In the genomic region with DNA sequence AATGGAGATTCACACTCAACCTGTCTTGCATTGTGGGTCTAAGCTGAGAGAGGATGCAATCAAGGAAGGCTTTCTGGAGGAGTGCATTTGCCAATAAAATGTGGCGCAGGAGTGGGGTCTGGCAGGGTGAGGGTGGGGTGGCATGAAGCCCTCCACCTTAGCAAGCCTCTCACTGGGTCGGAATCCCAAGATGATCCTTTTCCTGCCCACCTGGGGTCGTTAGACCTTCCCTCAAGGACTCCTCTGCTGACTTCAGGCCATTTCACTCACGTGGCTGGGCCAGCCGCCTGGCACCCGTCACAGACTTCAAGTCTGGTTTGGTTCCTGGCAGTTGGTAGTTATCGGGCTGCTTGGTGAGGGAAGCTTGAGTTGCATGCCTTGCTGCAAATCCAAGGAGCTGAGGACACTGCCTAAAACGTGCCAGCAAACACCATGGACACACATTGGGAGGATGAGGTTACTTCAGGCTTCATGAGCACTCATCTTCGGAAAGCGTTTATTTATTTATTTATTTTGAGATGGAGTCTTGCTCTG, we compare ENCODE assay signal across 15 cellular contexts. TPM values are rescaled to one million over a fixed set of nuclear protein-coding genes. Genes with fewer than 3 reads are reported as not detected.
A peak's percentile ranks its signal among the peaks of the same experiment; 100 is the strongest.
DNase-seq lines count a peak whose midpoint lies in the region; ATAC-seq, FAIRE-seq and TF ChIP-seq lines count a peak whose summit lies in the region.
"Had no signal": no experiment of that assay in that cellular context is flagged by ENCODE, and none has a peak within 500 bp of the region (broad histone marks: within the 10 kb centered on the region; RNA-seq: fewer than 3 reads in every experiment).

No MANE protein-coding gene starts in this region.

- H3K27ac Mint-ChIP-seq in activated naive CD4-positive, alpha-beta T cell treated with anti-CD3 and anti-CD28 coated beads, Interleukin-2, amount 10 ng/mL, durations not matched to agents 7 days and 5 days, result peak overlapping the region; percentile 62
- no peak overlapping the region for H3K27ac Mint-ChIP-seq in activated naive CD4-positive, alpha-beta T cell treated with anti-CD3 and anti-CD28 coated beads for 36 hours
- H3K27ac Mint-ChIP-seq in astrocyte (ENCODE audit: unreplicated experiment), result no peak overlapping the region
- H3K27ac Mint-ChIP-seq in stimulated activated effector memory CD8-positive, alpha-beta T cell treated with anti-CD3 and anti-CD28 coated beads, Interleukin-12 subunit alpha, Interleukin-12 subunit beta, amount 100 ng/mL, for 72 hours, result peak overlapping the region; percentile 98

- no peaks in the 10 kb centered on the region for H3K9me3 ChIP-seq in astrocyte (ENCODE audit: insufficient read depth, low read depth, low read length)
- H3K9me3 ChIP-seq: spleen had no signal

- H3K79me2 ChIP-seq in astrocyte (ENCODE audit: insufficient read depth, low read length), result peaks cover 39% of the 10 kb centered on the region

- peaks cover 50% of the 10 kb centered on the region for H3K36me3 Mint-ChIP-seq in activated naive CD4-positive, alpha-beta T cell treated with anti-CD3 and anti-CD28 coated beads, Interleukin-2, amount 10 ng/mL, durations not matched to agents 7 days and 5 days
- peaks cover 46% of the 10 kb centered on the region for H3K36me3 Mint-ChIP-seq in activated naive CD4-positive, alpha-beta T cell treated with anti-CD3 and anti-CD28 coated beads for 36 hours (ENCODE audit: low read depth)
- peaks cover 21% of the 10 kb centered on the region for H3K36me3 Mint-ChIP-seq in astrocyte (ENCODE audit: low read depth, unreplicated experiment)
- peaks cover 11% of the 10 kb centered on the region for H3K36me3 Mint-ChIP-seq in stimulated activated effector memory CD8-positive, alpha-beta T cell treated with anti-CD3 and anti-CD28 coated beads, Interleukin-12 subunit alpha, Interleukin-12 subunit beta, amount 100 ng/mL, for 72 hours

- peaks cover 77% of the 10 kb centered on the region for H3K4me1 Mint-ChIP-seq in activated naive CD4-positive, alpha-beta T cell treated with anti-CD3 and anti-CD28 coated beads, Interleukin-2, amount 10 ng/mL, durations not matched to agents 7 days and 5 days
- H3K4me1 Mint-ChIP-seq in activated naive CD4-positive, alpha-beta T cell treated with anti-CD3 and anti-CD28 coated beads for 36 hours (ENCODE audit: low read depth), result peaks cover 49% of the 10 kb centered on the region
- H3K4me1 Mint-ChIP-seq in astrocyte (ENCODE audit: low read depth, unreplicated experiment), result peaks cover 11% of the 10 kb centered on the region
- H3K4me1 Mint-ChIP-seq in stimulated activated effector memory CD8-positive, alpha-beta T cell treated with anti-CD3 and anti-CD28 coated beads, Interleukin-12 subunit alpha, Interleukin-12 subunit beta, amount 100 ng/mL, for 72 hours, result peaks cover 75% of the 10 kb centered on the region

- peak overlapping the region; percentile 100 for H3K4me3 Mint-ChIP-seq in activated naive CD4-positive, alpha-beta T cell treated with anti-CD3 and anti-CD28 coated beads, Interleukin-2, amount 10 ng/mL, durations not matched to agents 7 days and 5 days
- no peak overlapping the region for H3K4me3 Mint-ChIP-seq in activated naive CD4-positive, alpha-beta T cell treated with anti-CD3 and anti-CD28 coated beads for 36 hours
- H3K4me3 Mint-ChIP-seq in astrocyte (ENCODE audit: unreplicated experiment), result peak overlapping the region; percentile 96
- H3K4me3 Mint-ChIP-seq in stimulated activated effector memory CD8-positive, alpha-beta T cell treated with anti-CD3 and anti-CD28 coated beads, Interleukin-12 subunit alpha, Interleukin-12 subunit beta, amount 100 ng/mL, for 72 hours, result peak overlapping the region; percentile 98

- ATAC-seq in stimulated activated effector memory CD8-positive, alpha-beta T cell treated with anti-CD3 and anti-CD28 coated beads, Interleukin-12 subunit alpha, Interleukin-12 subunit beta, amount 100 ng/mL, for 72 hours, result no peak
- ATAC-seq in HG02852 (IDR thresholded peaks at IDR 0.05; ENCODE audit: unreplicated experiment), result no peak

- no peak overlapping the region for H3K9ac ChIP-seq in astrocyte (ENCODE audit: low read length)

- no peaks in the 10 kb centered on the region for H3K27me3 ChIP-seq in astrocyte (ENCODE audit: insufficient read depth, low read length)
- H3K27me3 ChIP-seq: spleen had no signal

- DNase-seq in activated naive CD4-positive, alpha-beta T cell treated with anti-CD3 and anti-CD28 coated beads, Interleukin-2, amount 10 ng/mL, durations not matched to agents 7 days and 5 days, result no peak
- no peak for DNase-seq in activated naive CD4-positive, alpha-beta T cell treated with anti-CD3 and anti-CD28 coated beads for 36 hours
- DNase-seq in NB4 (ENCODE audit: low read depth) (no peak), astrocyte (ENCODE audit: low read depth) (no peak), SW 1271 (lab: John Stamatoyannopoulos, UW) (no peak), NCI-H524 treated with DMSO at 0.1 percent for 48 hours (lab: John Stamatoyannopoulos, UW) (no peak)
- no peak for DNase-seq in stimulated activated effector memory CD8-positive, alpha-beta T cell treated with anti-CD3 and anti-CD28 coated beads, Interleukin-12 subunit alpha, Interleukin-12 subunit beta, amount 100 ng/mL, for 72 hours (ENCODE audit: low spot score in 2 of 2)
- DNase-seq: DMS53, NCI-H2029, NCI-H526 treated with DMSO at 0.1 percent for 48 hours, spleen, T-helper 9 cell had no signal

- peaks cover 14% of the 10 kb centered on the region for H3K36me3 ChIP-seq in astrocyte (ENCODE audit: insufficient read depth, low read length)

- TF ChIP-seq CTCF in NB4 (IDR thresholded peaks at IDR 0.05; ENCODE audit: low read depth, low read length) (no peak), astrocyte (IDR thresholded peaks at IDR 0.05; ENCODE audit: insufficient read depth, low read depth, low read length) (no peak)

- no peak overlapping the region for H2AFZ ChIP-seq in astrocyte (ENCODE audit: low read depth, low read length)

- H3K4me3 ChIP-seq in NB4 (ENCODE audit: low read depth, low read length), result peak overlapping the region; percentile 34
- no peak overlapping the region for H3K4me3 ChIP-seq in astrocyte (ENCODE audit: insufficient read depth, low read depth, low read length)

- no peak for TF ChIP-seq POLR2A in NB4 (IDR thresholded peaks at IDR 0.05; ENCODE audit: extremely low read depth, insufficient read length)

- intact Hi-C loops in activated naive CD4-positive, alpha-beta T cell treated with anti-CD3 and anti-CD28 coated beads for 36 hours (cut with micrococcal nuclease), result no loop called here

- H3K27ac ChIP-seq in astrocyte (ENCODE audit: low read depth, low read length), result no peak overlapping the region

- H3K4me1 ChIP-seq in astrocyte (ENCODE audit: insufficient read depth, low read length), result peaks cover 12% of the 10 kb centered on the region

- CTCF ChIA-PET in activated naive CD4-positive, alpha-beta T cell treated with anti-CD3 and anti-CD28 coated beads, Interleukin-2, amount 10 ng/mL, durations not matched to agents 7 days and 5 days (lab: Charles Lee), result interaction anchor here (1.2 to 2.2 kb wide), 2 partner anchors 14 to 21 kb away, joined by 3 to 9 read pairs; no protein-coding TSS in a partner anchor
- CTCF ChIA-PET in activated naive CD4-positive, alpha-beta T cell treated with anti-CD3 and anti-CD28 coated beads for 36 hours (lab: Charles Lee), result no interaction called here

- no peaks in the 10 kb centered on the region for H3K9me3 Mint-ChIP-seq in activated naive CD4-positive, alpha-beta T cell treated with anti-CD3 and anti-CD28 coated beads, Interleukin-2, amount 10 ng/mL, durations not matched to agents 7 days and 5 days
- no peaks in the 10 kb centered on the region for H3K9me3 Mint-ChIP-seq in activated naive CD4-positive, alpha-beta T cell treated with anti-CD3 and anti-CD28 coated beads for 36 hours
- H3K9me3 Mint-ChIP-seq in astrocyte (ENCODE audit: unreplicated experiment), result no peaks in the 10 kb centered on the region
- H3K9me3 Mint-ChIP-seq in stimulated activated effector memory CD8-positive, alpha-beta T cell treated with anti-CD3 and anti-CD28 coated beads, Interleukin-12 subunit alpha, Interleukin-12 subunit beta, amount 100 ng/mL, for 72 hours, result no peaks in the 10 kb centered on the region

- peaks cover 41% of the 10 kb centered on the region for H4K20me1 ChIP-seq in astrocyte (ENCODE audit: insufficient read depth, low read length)

- FAIRE-seq in astrocyte (lab: Jason Lieb, UNC), result no peak
- FAIRE-seq: H54, keratinocyte had no signal

- no peak overlapping the region for H3K4me2 ChIP-seq in astrocyte (ENCODE audit: low read length)

- peaks cover 4% of the 10 kb centered on the region for H3K27me3 Mint-ChIP-seq in activated naive CD4-positive, alpha-beta T cell treated with anti-CD3 and anti-CD28 coated beads, Interleukin-2, amount 10 ng/mL, durations not matched to agents 7 days and 5 days
- no peaks in the 10 kb centered on the region for H3K27me3 Mint-ChIP-seq in activated naive CD4-positive, alpha-beta T cell treated with anti-CD3 and anti-CD28 coated beads for 36 hours (ENCODE audit: low read depth)
- H3K27me3 Mint-ChIP-seq in astrocyte (ENCODE audit: low read depth, unreplicated experiment), result no peaks in the 10 kb centered on the region

RNA-seq across cellular contexts. Expression of a gene that starts 2.5 kb away (rescaled TPM):
- 100 to 1,000 TPM; 542 to 553 TPM for total RNA-seq in activated naive CD4-positive, alpha-beta T cell treated with anti-CD3 and anti-CD28 coated beads for 36 hours
- total RNA-seq in astrocyte, result 249 and 258 TPM in 2 replicates

RNA-seq across cellular contexts. Expression of a gene that starts 36.7 kb away (rescaled TPM):
- 10 to 100 TPM; 24.8 to 34.1 TPM for total RNA-seq in activated naive CD4-positive, alpha-beta T cell treated with anti-CD3 and anti-CD28 coated beads for 36 hours
- 12.0 and 12.6 TPM in 2 replicates for total RNA-seq in astrocyte

Comparison
In these comparisons a context has a peak if more than half of its experiments do, and no peak if none do; other contexts are left out.
1. H3K27ac Mint-ChIP-seq: peak in activated naive CD4-positive, alpha-beta T cell treated with anti-CD3 and anti-CD28 coated beads, Interleukin-2, amount 10 ng/mL, durations not matched to agents 7 days and 5 days (single experiment) and stimulated activated effector memory CD8-positive, alpha-beta T cell treated with anti-CD3 and anti-CD28 coated beads, Interleukin-12 subunit alpha, Interleukin-12 subunit beta, amount 100 ng/mL, for 72 hours (single experiment); none in activated naive CD4-positive, alpha-beta T cell treated with anti-CD3 and anti-CD28 coated beads for 36 hours (single experiment) and astrocyte (single experiment).